In genomic region chr5:102958481-102959011, GRCh38 we compare ENCODE assay signal across 11 cellular contexts.
A peak's percentile ranks its signal among the peaks of the same experiment; 100 is the strongest.
DNase-seq lines count a peak whose midpoint lies in the region; ATAC-seq and TF ChIP-seq lines count a peak whose summit lies in the region.
"Had no signal": no experiment of that assay in that cellular context is flagged by ENCODE, and none has a peak within 500 bp of the region (broad histone marks: within the 10 kb centered on the region; RNA-seq: fewer than 3 reads in every experiment).

No MANE protein-coding gene starts in this region.

- no peaks in the 10 kb centered on the region for H3K36me3 ChIP-seq in breast epithelium
- no peaks in the 10 kb centered on the region for H3K36me3 ChIP-seq in PC-3 (ENCODE audit: low read depth, low read length)
- no peaks in the 10 kb centered on the region for H3K36me3 ChIP-seq in aorta (ENCODE audit: control insufficient read depth in 1 of 2, insufficient read depth in 2 of 2, low read length in 1 of 2)

- H3K4me2 ChIP-seq in PC-3 (ENCODE audit: low read length): peak overlapping the region; percentile 73

- no peak overlapping the region for H3K4me3 Mint-ChIP-seq in MCF 10A (ENCODE audit: unreplicated experiment)
- H3K4me3 Mint-ChIP-seq: CD8-positive, alpha-beta memory T cell; naive thymus-derived CD8-positive, alpha-beta T cell had no signal

- H3K27ac ChIP-seq in breast epithelium: no peak overlapping the region
- H3K27ac ChIP-seq in PC-3 (ENCODE audit: low read length): peak overlapping the region; percentile 99
- peak overlapping the region in 1 of 2 donors; percentile 97 for H3K27ac ChIP-seq in aorta (ENCODE audit: low read depth in 1 of 2, low read length in 2 of 2)
- H3K27ac ChIP-seq: cardiac muscle cell had no signal

- peak overlapping the region; percentile 49 for H3K27ac Mint-ChIP-seq in MCF 10A (ENCODE audit: low read depth, unreplicated experiment)
- H3K27ac Mint-ChIP-seq: CD8-positive, alpha-beta memory T cell; naive thymus-derived CD8-positive, alpha-beta T cell had no signal

- peaks cover 7% of the 10 kb centered on the region for H3K36me3 Mint-ChIP-seq in MCF 10A (ENCODE audit: insufficient read depth, unreplicated experiment)

- intact Hi-C loops in MCF 10A (cut with micrococcal nuclease): no loop called here
- intact Hi-C loops in breast epithelium (cut with DNase I; ENCODE audit: low total_unique reads): loop anchor here (2.0 kb wide), 1 partner anchor 30 kb away; no protein-coding TSS in a partner anchor
- intact Hi-C loops in PC-3 (cut with micrococcal nuclease): loop anchor here (1.0 to 2.0 kb wide), 3 partner anchors 42 to 102 kb away; no protein-coding TSS in a partner anchor
- intact Hi-C loops in aorta (cut with DNase I): loop anchor here in 1 of 2 donors (5.0 kb wide), 1 partner anchor 91 kb away; no protein-coding TSS in a partner anchor

- POLR2A ChIA-PET in MCF 10A (lab: Yijun Ruan, JAX): interaction anchor here (0.6 to 1.0 kb wide), 2 partner anchors 93 to 136 kb away, joined by 4 read pairs; no protein-coding TSS in a partner anchor
- POLR2A ChIA-PET in PC-3 (lab: Charles Lee; ENCODE audit: unreplicated experiment): interaction anchor here (0.6 kb wide), 2 partner anchors 93 to 132 kb away, joined by 3 to 5 read pairs; no protein-coding TSS in a partner anchor

- H3K79me2 ChIP-seq in PC-3 (ENCODE audit: low read length): no peaks in the 10 kb centered on the region

- H3K9me2 ChIP-seq in PC-3 (replicated peaks; ENCODE audit: low read length): no peaks in the 10 kb centered on the region

- TF ChIP-seq POLR2A in breast epithelium (IDR thresholded peaks at IDR 0.05): no peak

- CTCF ChIA-PET in MCF 10A (lab: Yijun Ruan, JAX) (interaction anchor here (0.8 kb wide), 1 partner anchor 178 kb away, joined by 4 read pairs; no protein-coding TSS in a partner anchor), PC-3 (lab: Charles Lee) (no interaction called here)

- BruUV-seq in MCF 10A (replicated peaks; lab: Mats Ljungman, UMichigan) (no TSS peak), PC-3 (replicated peaks; lab: Mats Ljungman, UMichigan) (no TSS peak)

- peak; percentile 86 for ATAC-seq in PC-3
- peak; percentile 79 for ATAC-seq in aorta (ENCODE audit: low FRiP score)
- ATAC-seq in HG02642 (IDR thresholded peaks at IDR 0.05; ENCODE audit: poor library complexity, unreplicated experiment): no peak
- ATAC-seq: naive thymus-derived CD8-positive, alpha-beta T cell had no signal

- peaks cover 13% of the 10 kb centered on the region for H3K4me1 Mint-ChIP-seq in MCF 10A (ENCODE audit: insufficient read depth, unreplicated experiment)
- H3K4me1 Mint-ChIP-seq: naive thymus-derived CD8-positive, alpha-beta T cell had no signal

- H3F3A ChIP-seq in PC-3 (ENCODE audit: low read length, unreplicated experiment): peaks cover 3% of the 10 kb centered on the region

- H3K4me1 ChIP-seq in breast epithelium (no peaks in the 10 kb centered on the region), PC-3 (ENCODE audit: insufficient read depth, low read length) (peaks cover 18% of the 10 kb centered on the region), aorta (ENCODE audit: control insufficient read depth in 1 of 2, insufficient read depth in 2 of 2, low read length in 2 of 2) (peaks cover 0 to 6% of the 10 kb centered on the region in 2 donors)

- no peaks in the 10 kb centered on the region for H3K9me3 Mint-ChIP-seq in MCF 10A (ENCODE audit: unreplicated experiment)
- H3K9me3 Mint-ChIP-seq: CD8-positive, alpha-beta memory T cell; naive thymus-derived CD8-positive, alpha-beta T cell had no signal

- no peak overlapping the region for H3K4me3 ChIP-seq in breast epithelium
- peak overlapping the region; percentile 19; the same call in 1 of the 2 replicates for H3K4me3 ChIP-seq in PC-3 (ENCODE audit: low read length)
- H3K4me3 ChIP-seq in fibroblast of the aortic adventitia (ENCODE audit: low read depth, low read length): no peak overlapping the region
- no peak overlapping the region for H3K4me3 ChIP-seq in aorta (ENCODE audit: low read length in 2 of 2)
- H3K4me3 ChIP-seq: cardiac muscle cell had no signal

- H3K9me3 ChIP-seq in breast epithelium: no peaks in the 10 kb centered on the region
- H3K9me3 ChIP-seq in PC-3 (ENCODE audit: low read length): no peaks in the 10 kb centered on the region
- H3K9me3 ChIP-seq in aorta (ENCODE audit: control insufficient read depth, low read length): no peaks in the 10 kb centered on the region

- H4K20me1 ChIP-seq in PC-3 (ENCODE audit: low read length): no peaks in the 10 kb centered on the region

- TF ChIP-seq CTCF in MCF 10A (IDR thresholded peaks at IDR 0.05; ENCODE audit: unreplicated experiment) (no peak), breast epithelium (IDR thresholded peaks at IDR 0.05) (no peak), PC-3 (conservative IDR thresholded peaks at IDR 0.05; ENCODE audit: low read depth, low read length) (no peak), fibroblast of the aortic adventitia (IDR thresholded peaks at IDR 0.05; ENCODE audit: insufficient read depth, low read length) (no peak)

- 10 to 13% methylated on average over 1 of the region's 1 CpG for WGBS in aorta, 2 donors

- H3K27me3 ChIP-seq in breast epithelium: no peaks in the 10 kb centered on the region
- no peaks in the 10 kb centered on the region for H3K27me3 ChIP-seq in PC-3 (ENCODE audit: low read length)
- H3K27me3 ChIP-seq in aorta (ENCODE audit: control insufficient read depth in 1 of 2, insufficient read depth in 2 of 2, low read length in 1 of 2): no peaks in the 10 kb centered on the region
- H3K27me3 ChIP-seq: cardiac muscle cell had no signal

- DNase-seq in MCF 10A (ENCODE audit: unreplicated experiment) (no peak), breast epithelium (ENCODE audit: low spot score in 2 of 2) (no peak), PC-3 (peak; percentile 66), fibroblast of the aortic adventitia (ENCODE audit: low read depth) (peak; percentile 60), aorta (no peak), SW480 (ENCODE audit: low spot score) (no peak)
- no peak for DNase-seq in activated CD4-positive, alpha-beta T cell treated with anti-CD3 and anti-CD28 coated beads for 48 hours
- DNase-seq: CD8-positive, alpha-beta memory T cell; naive thymus-derived CD8-positive, alpha-beta T cell had no signal

- peak overlapping the region; percentile 66 for H2AFZ ChIP-seq in PC-3 (ENCODE audit: low read length)

- H3K9ac ChIP-seq in PC-3 (ENCODE audit: low read length): peak overlapping the region; percentile 88

- no peaks in the 10 kb centered on the region for H3K27me3 Mint-ChIP-seq in MCF 10A (ENCODE audit: insufficient read depth, unreplicated experiment)
- H3K27me3 Mint-ChIP-seq: CD8-positive, alpha-beta memory T cell; naive thymus-derived CD8-positive, alpha-beta T cell had no signal

Comparison
In these comparisons a context has a peak if more than half of its experiments do, and no peak if none do; other contexts are left out.
1. DNase-seq: peak in PC-3 (single experiment) and fibroblast of the aortic adventitia (single experiment); none in MCF 10A (single experiment), breast epithelium (0 of 2), aorta (0 of 2), SW480 (single experiment) and activated CD4-positive, alpha-beta T cell treated with anti-CD3 and anti-CD28 coated beads for 48 hours (single experiment).